2 cellular contexts compared by ENCODE assay signal in genomic region chr1:174797398-174797797, GRCh38.
A peak's percentile ranks its signal among the peaks of the same experiment; 100 is the strongest.
TF ChIP-seq lines count a peak whose summit lies in the region.

No MANE protein-coding gene starts in this region.

TF ChIP-seq in HEK293, 187 proteins besides CTCF, POLR2A, EP300 and RAD21 (continued from another document):
- TF ChIP-seq PATZ1 (tag by site-specific recombination; IDR thresholded peaks at IDR 0.05) (peak; percentile 32; the same call in 1 of the 2 replicates), ZFHX2 (tag by site-specific recombination; conservative IDR thresholded peaks at IDR 0.05) (peak; percentile 100), ZNF280C (tag by site-specific recombination; IDR thresholded peaks at IDR 0.05) (no peak), KLF10 (tag by site-specific recombination; IDR thresholded peaks at IDR 0.05) (0 out of 2 replicates have a peak, but pooled peaks have one; percentile 39), EGR2 (tag by site-specific recombination; IDR thresholded peaks at IDR 0.05; ENCODE audit: low read depth) (peak; percentile 100), KLF16 (tag by site-specific recombination; IDR thresholded peaks at IDR 0.05) (no peak), ZNF398 (tag by site-specific recombination; IDR thresholded peaks at IDR 0.05) (peak; percentile 39; the same call in 1 of the 2 replicates), ZNF610 (tag by site-specific recombination; IDR thresholded peaks at IDR 0.05; ENCODE audit: borderline replicate concordance) (no peak)
TF ChIP-seq in HEK293: peak in this region for 7.

TF ChIP-seq in K562, 482 proteins besides CTCF, POLR2A, EP300 and RAD21:
- TF ChIP-seq ZBTB5 (IDR thresholded peaks at IDR 0.05) (no peak), EGR1 (conservative IDR thresholded peaks at IDR 0.05) (peak; percentile 98), TRIM24 (IDR thresholded peaks at IDR 0.05) (peak in 1 of 2 experiments; percentile 63; a peak in 2 of 4 replicates), ZNF740 (CRISPR knock-in tag; IDR thresholded peaks at IDR 0.05) (peak; percentile 40; the same call in 1 of the 2 replicates), ZNF740 (tag; IDR thresholded peaks at IDR 0.05) (no peak), TEAD4 (IDR thresholded peaks at IDR 0.05; ENCODE audit: low read length) (peak; percentile 58; the same call in 1 of the 2 replicates), TEAD4 (CRISPR knock-in tag; IDR thresholded peaks at IDR 0.05; ENCODE audit: borderline replicate concordance) (no peak), HIVEP1 (CRISPR knock-in tag; IDR thresholded peaks at IDR 0.05) (no peak), HDAC1 (IDR thresholded peaks at IDR 0.05) (0 out of 4 replicates have a peak, but pooled peaks of 1 of the 2 experiments have one; percentile 14)
